ENCODE assay signal across 16 cellular contexts in genomic region chr3:13539285-13539625, GRCh38. TPM values are rescaled to one million over a fixed set of nuclear protein-coding genes. Genes with fewer than 3 reads are reported as not detected.
A peak's percentile ranks its signal among the peaks of the same experiment; 100 is the strongest.
DNase-seq lines count a peak whose midpoint lies in the region; ATAC-seq and TF ChIP-seq lines count a peak whose summit lies in the region.
"Had no signal": no experiment of that assay in that cellular context is flagged by ENCODE, and none has a peak within 500 bp of the region (broad histone marks: within the 10 kb centered on the region; RNA-seq: fewer than 3 reads in every experiment).

No MANE protein-coding gene starts in this region.

- H3K4me3 ChIP-seq in RWPE2 (ENCODE audit: severe bottlenecking): no peak overlapping the region
- no peak overlapping the region for H3K4me3 ChIP-seq in fibroblast of lung (replicated peaks in 1 of 4; ENCODE audit: control extremely low read depth in 1 of 4, insufficient read depth in 1 of 4, low read depth in 3 of 4, low read length in 4 of 4)
- H3K4me3 ChIP-seq in gastrocnemius medialis: no peak overlapping the region
- no peak overlapping the region for H3K4me3 ChIP-seq in lower leg skin (ENCODE audit: low read depth, poor library complexity, severe bottlenecking)

- H3K9ac ChIP-seq in fibroblast of lung (ENCODE audit: insufficient read depth, low read length): no peak overlapping the region
- H3K9ac ChIP-seq: parathyroid adenoma had no signal

- H3K4me2 ChIP-seq in fibroblast of lung (ENCODE audit: extremely low read depth, insufficient read depth, low read length): no peak overlapping the region

- peaks cover 40% of the 10 kb centered on the region for H3K4me1 ChIP-seq in RWPE2 (ENCODE audit: insufficient read depth, poor library complexity, severe bottlenecking)
- peaks cover 18% of the 10 kb centered on the region for H3K4me1 ChIP-seq in fibroblast of lung (ENCODE audit: control insufficient read depth, extremely low read depth, insufficient read depth, low read length)
- peaks cover 0 to 3% of the 10 kb centered on the region in 2 donors for H3K4me1 ChIP-seq in gastrocnemius medialis
- H3K4me1 ChIP-seq: parathyroid adenoma had no signal

- intact Hi-C loops in gastrocnemius medialis (cut with DNase I; ENCODE audit: low total_unique reads): no loop called here
- intact Hi-C loops in lower leg skin (cut with DNase I; ENCODE audit: low total_unique reads): no loop called here

- H3K79me2 ChIP-seq in fibroblast of lung (ENCODE audit: control insufficient read depth, insufficient read depth, low read length): no peaks in the 10 kb centered on the region
- H3K79me2 ChIP-seq: parathyroid adenoma had no signal

- ATAC-seq in RWPE2 (ENCODE audit: low read depth): peak; percentile 29
- no peak for ATAC-seq in gastrocnemius medialis
- no peak for ATAC-seq in GM18909 (IDR thresholded peaks at IDR 0.05; ENCODE audit: poor library complexity, unreplicated experiment)
- ATAC-seq: activated naive CD4-positive, alpha-beta T cell treated with anti-CD3 and anti-CD28 coated beads, Interleukin-2, amount 50 U/mL, for 72 hours; CD8-positive, alpha-beta T cell had no signal

- TF ChIP-seq CTCF in RWPE2 (IDR thresholded peaks at IDR 0.05; ENCODE audit: poor library complexity, severe bottlenecking) (no peak), fibroblast of lung (conservative IDR thresholded peaks at IDR 0.05 in 1 of 2, IDR thresholded peaks at IDR 0.05 in 1 of 2; ENCODE audit: low read depth in 1 of 2, low read length in 2 of 2) (no peak), gastrocnemius medialis (IDR thresholded peaks at IDR 0.05 in 4 of 5, conservative IDR thresholded peaks at IDR 0.05 in 1 of 5) (no peak), lower leg skin (IDR thresholded peaks at IDR 0.05) (no peak)

- no peak overlapping the region for H2AFZ ChIP-seq in fibroblast of lung (ENCODE audit: low read length)
- H2AFZ ChIP-seq: parathyroid adenoma had no signal

- H3K27ac ChIP-seq in RWPE2 (ENCODE audit: poor library complexity, severe bottlenecking) (peak overlapping the region; percentile 73), fibroblast of lung (ENCODE audit: insufficient read depth, low read length) (peak overlapping the region; percentile 95), gastrocnemius medialis (peak overlapping the region; percentile 35 to 52 (median 41))
- H3K27ac ChIP-seq: parathyroid adenoma had no signal

- no peaks in the 10 kb centered on the region for H3K36me3 ChIP-seq in RWPE2 (ENCODE audit: low read depth)
- no peaks in the 10 kb centered on the region for H3K36me3 ChIP-seq in fibroblast of lung (ENCODE audit: control insufficient read depth, insufficient read depth, low read length)
- H3K36me3 ChIP-seq in gastrocnemius medialis: no peaks in the 10 kb centered on the region

- H3K9me3 ChIP-seq in RWPE2 (ENCODE audit: severe bottlenecking) (peaks cover 3% of the 10 kb centered on the region), fibroblast of lung (ENCODE audit: control insufficient read depth, insufficient read depth, low read depth, low read length) (no peaks in the 10 kb centered on the region), gastrocnemius medialis (no peaks in the 10 kb centered on the region)

- TF ChIP-seq POLR2A in gastrocnemius medialis (IDR thresholded peaks at IDR 0.05): no peak
- no peak for TF ChIP-seq POLR2A in lower leg skin (IDR thresholded peaks at IDR 0.05)

- 70 to 83% methylated on average over 5 of the region's 5 CpGs for WGBS in lower leg skin, 2 donors

- DNase-seq in ELR (ENCODE audit: low read depth): peak; percentile 86
- DNase-seq in RWPE2 (ENCODE audit: low spot score): no peak
- peak; percentile 38 to 83 for DNase-seq in fibroblast of lung (ENCODE audit: low read depth in 2 of 2)
- no peak for DNase-seq in gastrocnemius medialis
- DNase-seq in lower leg skin (ENCODE audit: low spot score in 2 of 2): no peak
- DNase-seq in COLO829 (ENCODE audit: low spot score): no peak
- DNase-seq in stimulated activated CD4-positive, alpha-beta T cell treated with anti-CD3 and anti-CD28 coated beads, Interleukin-4, amount 100 ng/mL, for 4 hours: no peak
- DNase-seq: activated CD8-positive, alpha-beta memory T cell treated with anti-CD3 and anti-CD28 coated beads, Interleukin-2, amount 50 U/mL, for 4 hours; CD8-positive, alpha-beta T cell; hippocampal formation; NCI-H1417 treated with DMSO at 0.1 percent for 48 hours; NCI-H524; stimulated activated CD4-positive, alpha-beta T cell treated with anti-CD3 and anti-CD28 coated beads, Interleukin-4, amount 100 ng/mL, for 1 hour had no signal

- no peaks in the 10 kb centered on the region for H3K27me3 ChIP-seq in RWPE2 (ENCODE audit: insufficient read depth, poor library complexity, severe bottlenecking)
- H3K27me3 ChIP-seq in fibroblast of lung (ENCODE audit: control insufficient read depth, insufficient read depth, low read length): no peaks in the 10 kb centered on the region
- no peaks in the 10 kb centered on the region for H3K27me3 ChIP-seq in gastrocnemius medialis

- in situ Hi-C loops in gastrocnemius medialis (cut with MboI; ENCODE audit: low sequenced_read_pairs in 4 of 4): no loop called here

- H4K20me1 ChIP-seq in fibroblast of lung (ENCODE audit: control insufficient read depth, extremely low read depth, insufficient read depth, low read length): no peaks in the 10 kb centered on the region

RNA-seq across cellular contexts. Expression of gene FBLN2, which starts 9.7 kb away (rescaled TPM):
- total RNA-seq in fibroblast of lung (138 and 184 TPM in 2 replicates), gastrocnemius medialis (10 to 100 TPM; 28.9 to 45.7 (median 34.0) TPM), lower leg skin (100 to 1,000 TPM in 1 of 4 donors, 10 to 100 TPM in 3; 40.1 to 153 (median 64.0) TPM)
- polyA plus RNA-seq in fibroblast of lung: 25.4 and 48.4 TPM in 2 replicates
- 27.9 and 60.4 TPM in 2 replicates for polyA plus RNA-seq in fibroblast of lung (2012)
- polyA minus RNA-seq in fibroblast of lung (ENCODE audit: low replicate concordance): 15.4 and 57.6 TPM in 2 replicates
- total RNA-seq: activated naive CD4-positive, alpha-beta T cell treated with anti-CD3 and anti-CD28 coated beads, Interleukin-2, amount 50 U/mL, for 72 hours had no signal

RNA-seq across cellular contexts. Expression of gene HDAC11, which starts 59.1 kb away (rescaled TPM):
- total RNA-seq in fibroblast of lung: 17.7 and 23.1 TPM in 2 replicates
- 4.9 and 5.2 TPM in 2 replicates for polyA plus RNA-seq in fibroblast of lung
- polyA plus RNA-seq in fibroblast of lung (2012): 9.0 and 11.5 TPM in 2 replicates
- 11.5 and 14.0 TPM in 2 replicates for polyA minus RNA-seq in fibroblast of lung (ENCODE audit: low replicate concordance)
- 10 to 100 TPM; 13.0 to 40.4 (median 15.8) TPM for total RNA-seq in gastrocnemius medialis
- total RNA-seq in lower leg skin: 10 to 100 TPM; 20.6 to 28.3 (median 22.8) TPM

Comparison
In these comparisons a context has a peak if more than half of its experiments do, and no peak if none do; other contexts are left out.
1. DNase-seq: peak in ELR (single experiment) and fibroblast of lung (2 of 2); none in RWPE2 (single experiment), gastrocnemius medialis (0 of 2), lower leg skin (0 of 2), COLO829 (single experiment) and stimulated activated CD4-positive, alpha-beta T cell treated with anti-CD3 and anti-CD28 coated beads, Interleukin-4, amount 100 ng/mL, for 4 hours (0 of 2).
2. H3K27ac ChIP-seq: peak in every context shown above with its lines; median percentile 95 in fibroblast of lung; 73 in RWPE2; 41 in gastrocnemius medialis.